1 cellular context compared by ENCODE assay signal in genomic region chr10:24437302-24437701, GRCh38.
TF ChIP-seq lines count a peak whose summit lies in the region.

No MANE protein-coding gene starts in this region.

TF ChIP-seq in GM23338, 12 proteins besides CTCF, POLR2A, EP300 and RAD21 (continued from another document):
- TF ChIP-seq ZNF462 (CRISPR knock-in tag; IDR thresholded peaks at IDR 0.05) (no peak), EZH2 (IDR thresholded peaks at IDR 0.05; ENCODE audit: low read depth, unreplicated experiment) (no peak), STAT1 (IDR thresholded peaks at IDR 0.05; ENCODE audit: unreplicated experiment) (no peak), REST (IDR thresholded peaks at IDR 0.05; ENCODE audit: unreplicated experiment) (no peak), NANOG (IDR thresholded peaks at IDR 0.05; ENCODE audit: borderline replicate concordance) (no peak)
